ENCODE assay signal across 8 cellular contexts in genomic region chr7:38232475-38233366, GRCh38. TPM values are rescaled to one million over a fixed set of nuclear protein-coding genes. Genes with fewer than 3 reads are reported as not detected.
DNase-seq lines count a peak whose midpoint lies in the region; ATAC-seq and TF ChIP-seq lines count a peak whose summit lies in the region.

No MANE protein-coding gene starts in this region.

- intact Hi-C loops in A673 (cut with micrococcal nuclease; ENCODE audit: unreplicated experiment) = no loop called here

- peaks cover 31% of the 10 kb centered on the region for H3K36me3 Mint-ChIP-seq in activated naive CD8-positive, alpha-beta T cell treated with anti-CD3 and anti-CD28 coated beads, Interleukin-2, amount 50 U/mL, for 24 hours (ENCODE audit: low read depth)

- no peaks in the 10 kb centered on the region for H3K9me3 ChIP-seq in A673 (ENCODE audit: low read depth, low read length, poor library complexity, severe bottlenecking)

- no peaks in the 10 kb centered on the region for H3K9me3 Mint-ChIP-seq in activated naive CD8-positive, alpha-beta T cell treated with anti-CD3 and anti-CD28 coated beads, Interleukin-2, amount 50 U/mL, for 24 hours

- no peak overlapping the region for H3K4me3 ChIP-seq in A673 (ENCODE audit: low read depth, low read length, poor library complexity, severe bottlenecking)

- no peaks in the 10 kb centered on the region for H3K4me1 ChIP-seq in A673 (ENCODE audit: insufficient read depth, low read length, poor library complexity, severe bottlenecking)

- H3K36me3 ChIP-seq in A673 (ENCODE audit: insufficient read depth, low read length, poor library complexity, severe bottlenecking) = peaks cover 5% of the 10 kb centered on the region

- DNase-seq in T-helper 22 cell (ENCODE audit: low read depth) (peak; percentile 60), A673 (ENCODE audit: low spot score) (no peak), NCI-H2081 treated with DMSO at 0.1 percent for 48 hours (lab: John Stamatoyannopoulos, UW) (no peak), NCI-H774 (lab: John Stamatoyannopoulos, UW) (no peak)
- peak; percentile 79 for DNase-seq in activated naive CD8-positive, alpha-beta T cell treated with anti-CD3 and anti-CD28 coated beads, Interleukin-2, amount 50 U/mL, for 24 hours
- DNase-seq in stimulated activated CD4-positive, alpha-beta T cell treated with anti-CD3 and anti-CD28 coated beads, Interleukin-15, amount 100 ng/mL, for 1 hour (ENCODE audit: low read depth in 1 of 2, low spot score in 1 of 2) = peak; percentile 30 to 38

- peak overlapping the region; percentile 86 for H3K27ac Mint-ChIP-seq in activated naive CD8-positive, alpha-beta T cell treated with anti-CD3 and anti-CD28 coated beads, Interleukin-2, amount 50 U/mL, for 24 hours

- H3K4me1 Mint-ChIP-seq in activated naive CD8-positive, alpha-beta T cell treated with anti-CD3 and anti-CD28 coated beads, Interleukin-2, amount 50 U/mL, for 24 hours = peaks cover 84% of the 10 kb centered on the region

- no peak for TF ChIP-seq CTCF in A673 (conservative IDR thresholded peaks at IDR 0.05; ENCODE audit: low read depth, low read length)

- H3K27me3 ChIP-seq in A673 (replicated peaks; ENCODE audit: insufficient read depth, low read depth, low read length, poor library complexity) = no peaks in the 10 kb centered on the region

- BruUV-seq in A673 (replicated peaks; lab: Mats Ljungman, UMichigan) = no TSS peak

- H3K27ac ChIP-seq in A673 (ENCODE audit: low read depth, low read length, poor library complexity, severe bottlenecking) = no peak overlapping the region

- H3K27me3 Mint-ChIP-seq in activated naive CD8-positive, alpha-beta T cell treated with anti-CD3 and anti-CD28 coated beads, Interleukin-2, amount 50 U/mL, for 24 hours = peaks cover 2% of the 10 kb centered on the region

- CTCF ChIA-PET in A673 (lab: Charles Lee) = no interaction called here

- peak overlapping the region; percentile 42 for H3K4me3 Mint-ChIP-seq in activated naive CD8-positive, alpha-beta T cell treated with anti-CD3 and anti-CD28 coated beads, Interleukin-2, amount 50 U/mL, for 24 hours

- ATAC-seq in GM18867 (IDR thresholded peaks at IDR 0.05; ENCODE audit: unreplicated experiment) (peak; percentile 93), HG03066 (IDR thresholded peaks at IDR 0.05; ENCODE audit: low read depth, unreplicated experiment) (peak; percentile 84)
- peak; percentile 93 for ATAC-seq in activated naive CD8-positive, alpha-beta T cell treated with anti-CD3 and anti-CD28 coated beads, Interleukin-2, amount 50 U/mL, for 24 hours

- POLR2A ChIA-PET in A673 (lab: Charles Lee; ENCODE audit: low non-redundant PET) = no interaction called here

RNA-seq across cellular contexts. Expression of gene STARD3NL, which starts 54.7 kb away (rescaled TPM):
- total RNA-seq in A673 (2021) = 34.8 and 36.1 TPM in 2 replicates

Comparison
In these comparisons a context has a peak if more than half of its experiments do, and no peak if none do; other contexts are left out.
1. DNase-seq: peak in T-helper 22 cell (single experiment), activated naive CD8-positive, alpha-beta T cell treated with anti-CD3 and anti-CD28 coated beads, Interleukin-2, amount 50 U/mL, for 24 hours (single experiment) and stimulated activated CD4-positive, alpha-beta T cell treated with anti-CD3 and anti-CD28 coated beads, Interleukin-15, amount 100 ng/mL, for 1 hour (2 of 2); none in A673 (single experiment), NCI-H2081 treated with DMSO at 0.1 percent for 48 hours (single experiment) and NCI-H774 (single experiment).
2. Peak in every context shown above with its lines, with median percentiles within 50 percentile points of each other: ATAC-seq.